1 cellular context compared by ENCODE assay signal in genomic region chr3:195713150-195713549, GRCh38. TPM values are rescaled to one million over a fixed set of nuclear protein-coding genes. Genes with fewer than 3 reads are reported as not detected.
"Had no signal": no experiment of that assay in that cellular context is flagged by ENCODE, and none has a peak within 500 bp of the region (broad histone marks: within the 10 kb centered on the region; RNA-seq: fewer than 3 reads in every experiment).

No MANE protein-coding gene starts in this region.

RNA-seq across cellular contexts. Expression of gene MUC20, which starts 7.6 kb away (rescaled TPM):
- total RNA-seq: astrocyte had no signal
